ENCODE assay signal across 12 cellular contexts in the genomic region with DNA sequence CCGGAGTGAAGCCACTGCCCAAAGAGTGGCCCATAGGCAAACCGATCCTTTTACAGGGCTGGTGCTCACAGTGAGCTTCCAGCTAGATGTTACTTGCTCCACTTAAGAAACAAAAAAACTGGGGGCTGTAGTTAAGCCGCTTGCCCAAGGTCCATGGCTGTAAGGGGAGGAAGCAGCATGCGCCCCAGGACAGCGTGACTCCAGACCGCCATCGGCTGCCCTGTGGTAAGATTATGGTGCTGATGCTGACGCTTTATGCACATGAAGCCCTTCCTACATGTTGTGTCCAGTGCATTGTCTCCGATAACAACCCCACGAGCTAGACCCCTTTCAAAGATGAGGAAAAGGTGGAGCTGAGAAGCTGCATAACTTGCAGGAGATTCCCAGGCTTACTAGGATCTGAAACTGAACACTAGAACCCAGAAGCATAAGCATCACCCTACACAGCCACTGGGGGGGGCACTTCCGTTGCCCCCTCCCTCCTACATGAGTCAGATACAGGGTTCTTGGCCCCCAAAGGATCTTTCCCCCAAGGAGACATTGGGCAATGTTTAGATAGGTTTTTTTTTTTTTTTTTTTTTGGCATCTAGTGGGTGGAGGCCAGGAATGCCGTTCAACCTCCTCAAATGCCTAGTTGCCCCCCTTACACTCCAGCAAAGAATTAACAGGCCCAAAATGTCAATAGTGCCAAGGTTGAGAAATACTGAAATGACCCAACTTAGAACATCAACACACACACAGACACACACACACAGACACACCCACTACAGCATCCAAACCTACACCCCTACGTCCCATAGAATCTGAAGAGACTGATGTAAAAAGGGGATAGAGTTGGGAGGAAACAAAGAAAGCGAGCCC. TPM values are rescaled to one million over a fixed set of nuclear protein-coding genes. Genes with fewer than 3 reads are reported as not detected.
A peak's percentile ranks its signal among the peaks of the same experiment; 100 is the strongest.
DNase-seq lines count a peak whose midpoint lies in the region; ATAC-seq and TF ChIP-seq lines count a peak whose summit lies in the region.
"Had no signal": no experiment of that assay in that cellular context is flagged by ENCODE, and none has a peak within 500 bp of the region (broad histone marks: within the 10 kb centered on the region; RNA-seq: fewer than 3 reads in every experiment).

No MANE protein-coding gene starts in this region.

- peaks cover 27% of the 10 kb centered on the region for H4K20me1 ChIP-seq in neural progenitor cell (ENCODE audit: low read depth)

- ATAC-seq in stimulated activated effector memory CD8-positive, alpha-beta T cell treated with anti-CD3 and anti-CD28 coated beads, Interleukin-12 subunit alpha, Interleukin-12 subunit beta, amount 100 ng/mL, for 72 hours = no peak
- ATAC-seq in HG03175 (IDR thresholded peaks at IDR 0.05; ENCODE audit: unreplicated experiment) (no peak), HG03280 (IDR thresholded peaks at IDR 0.05; ENCODE audit: unreplicated experiment) (no peak)

- H3K27me3 ChIP-seq in neural progenitor cell = peaks cover 25% of the 10 kb centered on the region
- H3K27me3 ChIP-seq: ovary had no signal

- H3K9ac ChIP-seq in neural progenitor cell = no peak overlapping the region

- peaks cover 50% of the 10 kb centered on the region for H3F3A ChIP-seq in neural progenitor cell (ENCODE audit: low read depth)

- peaks cover 40% of the 10 kb centered on the region for H3K4me1 ChIP-seq in neural progenitor cell

- no peaks in the 10 kb centered on the region for H3K9me3 ChIP-seq in neural progenitor cell (ENCODE audit: low read depth)
- H3K9me3 ChIP-seq: ovary had no signal

- peaks cover 2% of the 10 kb centered on the region for H3K36me3 Mint-ChIP-seq in neural progenitor cell
- H3K36me3 Mint-ChIP-seq in stimulated activated effector memory CD8-positive, alpha-beta T cell treated with anti-CD3 and anti-CD28 coated beads, Interleukin-12 subunit alpha, Interleukin-12 subunit beta, amount 100 ng/mL, for 72 hours = no peaks in the 10 kb centered on the region

- H3K36me3 ChIP-seq in neural progenitor cell = no peaks in the 10 kb centered on the region
- H3K36me3 ChIP-seq: ovary had no signal

- H3K4me1 Mint-ChIP-seq in neural progenitor cell = peaks cover 60% of the 10 kb centered on the region
- peaks cover 7% of the 10 kb centered on the region for H3K4me1 Mint-ChIP-seq in stimulated activated effector memory CD8-positive, alpha-beta T cell treated with anti-CD3 and anti-CD28 coated beads, Interleukin-12 subunit alpha, Interleukin-12 subunit beta, amount 100 ng/mL, for 72 hours

- no peak overlapping the region for H3K4me3 ChIP-seq in NB4 (ENCODE audit: low read depth, low read length)
- no peak overlapping the region for H3K4me3 ChIP-seq in epithelial cell of esophagus (ENCODE audit: low read length)
- no peak overlapping the region for H3K4me3 ChIP-seq in neural progenitor cell
- H3K4me3 ChIP-seq: ovary had no signal

- H3K4me3 Mint-ChIP-seq in neural progenitor cell = no peak overlapping the region
- H3K4me3 Mint-ChIP-seq in stimulated activated effector memory CD8-positive, alpha-beta T cell treated with anti-CD3 and anti-CD28 coated beads, Interleukin-12 subunit alpha, Interleukin-12 subunit beta, amount 100 ng/mL, for 72 hours = no peak overlapping the region

- H2AFZ ChIP-seq in neural progenitor cell (replicated peaks) = no peak overlapping the region

- TF ChIP-seq POLR2A in NB4 (IDR thresholded peaks at IDR 0.05; ENCODE audit: extremely low read depth, insufficient read length) = no peak

- peak; percentile 45 for TF ChIP-seq CTCF in NB4 (IDR thresholded peaks at IDR 0.05; ENCODE audit: low read depth, low read length)
- peak; percentile 33 for TF ChIP-seq CTCF in epithelial cell of esophagus (IDR thresholded peaks at IDR 0.05; ENCODE audit: insufficient read depth, low read depth, low read length, missing control alignments)
- peak; percentile 39 for TF ChIP-seq CTCF in neural progenitor cell (IDR thresholded peaks at IDR 0.05)

- H3K9me3 Mint-ChIP-seq in neural progenitor cell = peaks cover 2% of the 10 kb centered on the region
- no peaks in the 10 kb centered on the region for H3K9me3 Mint-ChIP-seq in stimulated activated effector memory CD8-positive, alpha-beta T cell treated with anti-CD3 and anti-CD28 coated beads, Interleukin-12 subunit alpha, Interleukin-12 subunit beta, amount 100 ng/mL, for 72 hours

- peaks cover 17% of the 10 kb centered on the region for H3K27me3 Mint-ChIP-seq in neural progenitor cell (ENCODE audit: insufficient read depth, low read depth)

- H3K27ac Mint-ChIP-seq in neural progenitor cell = peak overlapping the region; percentile 2
- no peak overlapping the region for H3K27ac Mint-ChIP-seq in stimulated activated effector memory CD8-positive, alpha-beta T cell treated with anti-CD3 and anti-CD28 coated beads, Interleukin-12 subunit alpha, Interleukin-12 subunit beta, amount 100 ng/mL, for 72 hours

- no peak overlapping the region for H3K27ac ChIP-seq in neural progenitor cell
- H3K27ac ChIP-seq: HL-60 had no signal

- H3K4me2 ChIP-seq in neural progenitor cell = no peak overlapping the region

- DNase-seq in AG20443 (ENCODE audit: low spot score) (peak; percentile 56), NB4 (ENCODE audit: low read depth) (peak; percentile 31), epithelial cell of esophagus (ENCODE audit: low read depth) (peak; percentile 34), neural progenitor cell (ENCODE audit: low spot score) (no peak), COR-L47 (lab: John Stamatoyannopoulos, UW) (no peak)
- DNase-seq in stimulated activated effector memory CD8-positive, alpha-beta T cell treated with anti-CD3 and anti-CD28 coated beads, Interleukin-12 subunit alpha, Interleukin-12 subunit beta, amount 100 ng/mL, for 72 hours (ENCODE audit: low spot score in 2 of 2) = no peak
- DNase-seq: activated CD8-positive, alpha-beta memory T cell treated with anti-CD3 and anti-CD28 coated beads for 24 hours; NCI-H2107 had no signal

- peaks cover 5% of the 10 kb centered on the region for H3K79me2 ChIP-seq in neural progenitor cell (ENCODE audit: low read depth)

RNA-seq across cellular contexts. Expression of gene MN1, which starts 53.9 kb away (rescaled TPM):
- total RNA-seq in neural progenitor cell (ENCODE audit: low replicate concordance) = 13.3 and 27.2 TPM in 2 replicates

Comparison
In these comparisons a context has a peak if more than half of its experiments do, and no peak if none do; other contexts are left out.
1. DNase-seq: peak in AG20443 (single experiment), NB4 (single experiment) and epithelial cell of esophagus (single experiment); none in neural progenitor cell (single experiment), COR-L47 (single experiment) and stimulated activated effector memory CD8-positive, alpha-beta T cell treated with anti-CD3 and anti-CD28 coated beads, Interleukin-12 subunit alpha, Interleukin-12 subunit beta, amount 100 ng/mL, for 72 hours (0 of 2).
2. Peak in every context shown above with its lines, with median percentiles within 50 percentile points of each other: CTCF ChIP-seq.